ENCODE assay signal across 7 cellular contexts in genomic region chr5:141692919-141693848, GRCh38. TPM values are rescaled to one million over a fixed set of nuclear protein-coding genes. Genes with fewer than 3 reads are reported as not detected.
DNase-seq lines count a peak whose midpoint lies in the region; ATAC-seq and TF ChIP-seq lines count a peak whose summit lies in the region.

No MANE protein-coding gene starts in this region.

- peak overlapping the region; percentile 96 for H3K27ac Mint-ChIP-seq in stimulated activated effector memory CD8-positive, alpha-beta T cell treated with anti-CD3 and anti-CD28 coated beads, Interleukin-12 subunit alpha, Interleukin-12 subunit beta, amount 100 ng/mL, for 72 hours
- no peak overlapping the region for H3K27ac Mint-ChIP-seq in osteocyte (ENCODE audit: unreplicated experiment)

- TF ChIP-seq POLR2A in tibial nerve (IDR thresholded peaks at IDR 0.05): no peak

- peaks cover 16% of the 10 kb centered on the region for H3K36me3 Mint-ChIP-seq in stimulated activated effector memory CD8-positive, alpha-beta T cell treated with anti-CD3 and anti-CD28 coated beads, Interleukin-12 subunit alpha, Interleukin-12 subunit beta, amount 100 ng/mL, for 72 hours
- no peaks in the 10 kb centered on the region for H3K36me3 Mint-ChIP-seq in osteocyte (ENCODE audit: unreplicated experiment)

- peaks cover 33% of the 10 kb centered on the region for H3K4me1 Mint-ChIP-seq in stimulated activated effector memory CD8-positive, alpha-beta T cell treated with anti-CD3 and anti-CD28 coated beads, Interleukin-12 subunit alpha, Interleukin-12 subunit beta, amount 100 ng/mL, for 72 hours
- H3K4me1 Mint-ChIP-seq in osteocyte (ENCODE audit: unreplicated experiment): peaks cover 4% of the 10 kb centered on the region

- peaks cover 32% of the 10 kb centered on the region for H3K27me3 Mint-ChIP-seq in osteocyte (ENCODE audit: unreplicated experiment)

- peaks cover 0 to 21% of the 10 kb centered on the region in 2 donors for H3K27me3 ChIP-seq in tibial nerve

- TF ChIP-seq EP300 in tibial nerve (IDR thresholded peaks at IDR 0.05): no peak

- no peak for TF ChIP-seq CTCF in osteocyte (IDR thresholded peaks at IDR 0.05)
- TF ChIP-seq CTCF in tibial nerve (IDR thresholded peaks at IDR 0.05): no peak

- no peak overlapping the region for H3K4me3 ChIP-seq in tibial nerve

- WGBS in tibial nerve, 2 donors: 59% methylated on average over 26 to 27 of the region's 27 CpGs

- H3K36me3 ChIP-seq in tibial nerve: no peaks in the 10 kb centered on the region

- H3K9me3 ChIP-seq in tibial nerve: no peaks in the 10 kb centered on the region

- peaks cover 0 to 29% (median 7%) of the 10 kb centered on the region in 4 donors for H3K4me1 ChIP-seq in tibial nerve

- H3K27ac ChIP-seq in tibial nerve: peak overlapping the region in 1 of 4 donors; percentile 74

- peak; percentile 92 for ATAC-seq in stimulated activated effector memory CD8-positive, alpha-beta T cell treated with anti-CD3 and anti-CD28 coated beads, Interleukin-12 subunit alpha, Interleukin-12 subunit beta, amount 100 ng/mL, for 72 hours
- no peak for ATAC-seq in GM19351 (IDR thresholded peaks at IDR 0.05; ENCODE audit: unreplicated experiment)

- peak; percentile 37 for DNase-seq in RKO (ENCODE audit: low spot score)
- peak; percentile 63 for DNase-seq in activated T-cell treated with anti-CD3 and anti-CD28 coated beads, Interleukin-2, amount 50 U/mL, for 1 hour
- peak; percentile 66 for DNase-seq in inferior parietal cortex (ENCODE audit: extremely low spot score)
- DNase-seq in stimulated activated effector memory CD8-positive, alpha-beta T cell treated with anti-CD3 and anti-CD28 coated beads, Interleukin-12 subunit alpha, Interleukin-12 subunit beta, amount 100 ng/mL, for 72 hours (ENCODE audit: low spot score in 2 of 2): peak; percentile 69 to 83
- no peak for DNase-seq in osteocyte (ENCODE audit: extremely low spot score, unreplicated experiment)
- no peak for DNase-seq in tibial nerve (ENCODE audit: low spot score in 2 of 2)

- no peaks in the 10 kb centered on the region for H3K9me3 Mint-ChIP-seq in stimulated activated effector memory CD8-positive, alpha-beta T cell treated with anti-CD3 and anti-CD28 coated beads, Interleukin-12 subunit alpha, Interleukin-12 subunit beta, amount 100 ng/mL, for 72 hours
- no peaks in the 10 kb centered on the region for H3K9me3 Mint-ChIP-seq in osteocyte (ENCODE audit: unreplicated experiment)

- peak overlapping the region; percentile 85 for H3K4me3 Mint-ChIP-seq in stimulated activated effector memory CD8-positive, alpha-beta T cell treated with anti-CD3 and anti-CD28 coated beads, Interleukin-12 subunit alpha, Interleukin-12 subunit beta, amount 100 ng/mL, for 72 hours
- no peak overlapping the region for H3K4me3 Mint-ChIP-seq in osteocyte (ENCODE audit: unreplicated experiment)

RNA-seq across cellular contexts. Expression of gene ARAP3, which starts 11.2 kb away (rescaled TPM):
- total RNA-seq in osteocyte: 1.3 and 2.0 TPM in 2 replicates
- 10 to 100 TPM in 2 of 4 donors, 1 to 10 TPM in 2; 4.4 to 11.8 (median 9.4) TPM for total RNA-seq in tibial nerve

RNA-seq across cellular contexts. Expression of gene FCHSD1, which starts 42.0 kb away (rescaled TPM):
- total RNA-seq in osteocyte: 23.2 and 28.6 TPM in 2 replicates
- total RNA-seq in tibial nerve: 10 to 100 TPM; 10.7 to 53.4 (median 34.5) TPM

RNA-seq across cellular contexts. Expression of gene RELL2, which starts 56.4 kb away (rescaled TPM):
- total RNA-seq in osteocyte: 5.4 and 6.1 TPM in 2 replicates
- 1 to 10 TPM; 2.0 to 8.7 (median 4.1) TPM for total RNA-seq in tibial nerve

RNA-seq across cellular contexts. Expression of gene HDAC3, which starts 56.5 kb away (rescaled TPM):
- total RNA-seq in osteocyte: 62.1 and 67.9 TPM in 2 replicates
- total RNA-seq in tibial nerve: 10 to 100 TPM; 33.0 to 38.3 (median 36.5) TPM

Comparison
In these comparisons a context has a peak if more than half of its experiments do, and no peak if none do; other contexts are left out.
1. DNase-seq: peak in RKO (single experiment), activated T-cell treated with anti-CD3 and anti-CD28 coated beads, Interleukin-2, amount 50 U/mL, for 1 hour (single experiment), inferior parietal cortex (single experiment) and stimulated activated effector memory CD8-positive, alpha-beta T cell treated with anti-CD3 and anti-CD28 coated beads, Interleukin-12 subunit alpha, Interleukin-12 subunit beta, amount 100 ng/mL, for 72 hours (2 of 2); none in osteocyte (single experiment) and tibial nerve (0 of 2).